Comparison of ENCODE assay signal across 8 cellular contexts in genomic region chr16:67666538-67667433, GRCh38. TPM values are rescaled to one million over a fixed set of nuclear protein-coding genes. Genes with fewer than 3 reads are reported as not detected.
A peak's percentile ranks its signal among the peaks of the same experiment; 100 is the strongest.
DNase-seq lines count a peak whose midpoint lies in the region; ATAC-seq, FAIRE-seq and TF ChIP-seq lines count a peak whose summit lies in the region.

Gene C16orf86, plus strand, starts transcription at chr16:67666814. Its CDS starts 157 bp downstream, at chr16:67666971.
Gene ENKD1, minus strand, starts transcription at chr16:67666750. Its CDS starts 308 bp downstream, at chr16:67666442.

- TF ChIP-seq CTCF in HL-60 (IDR thresholded peaks at IDR 0.05; ENCODE audit: insufficient read depth, low read length) (no peak), fibroblast of pulmonary artery (IDR thresholded peaks at IDR 0.05; ENCODE audit: low read length, missing control alignments) (no peak)

- peak within 1 kb of the TSS; percentile 73 for H3K27ac Mint-ChIP-seq in activated T-helper 17 cell treated with anti-CD3 and anti-CD28 coated beads, Interleukin-2, amount 50 U/mL, for 72 hours
- peak within 1 kb of the TSS in 1 of 2 donors; percentile 21 for H3K27ac Mint-ChIP-seq in natural killer cell treated with Interleukin-12 subunit alpha and Interleukin-12 subunit beta and Interleukin-15 and Interleukin-18, amount 100 ng/mL, for 72 hours

- peak; percentile 83 for ATAC-seq in activated T-helper 17 cell treated with anti-CD3 and anti-CD28 coated beads, Interleukin-2, amount 50 U/mL, for 72 hours (replicated peaks)
- ATAC-seq in natural killer cell treated with Interleukin-12 subunit alpha and Interleukin-12 subunit beta and Interleukin-15 and Interleukin-18, amount 100 ng/mL, for 72 hours = peak; percentile 85 to 90

- H3K27me3 ChIP-seq in HL-60 (ENCODE audit: insufficient read depth, poor library complexity, severe bottlenecking) = no peaks in the 10 kb centered on the region

- peak within 1 kb of the TSS; percentile 77 for H3K4me3 Mint-ChIP-seq in activated T-helper 17 cell treated with anti-CD3 and anti-CD28 coated beads, Interleukin-2, amount 50 U/mL, for 72 hours
- H3K4me3 Mint-ChIP-seq in natural killer cell treated with Interleukin-12 subunit alpha and Interleukin-12 subunit beta and Interleukin-15 and Interleukin-18, amount 100 ng/mL, for 72 hours = peak within 1 kb of the TSS; percentile 80

- H3K27ac ChIP-seq in HL-60 (replicated peaks) = peak within 1 kb of the TSS; percentile 97

- no peaks in the 10 kb centered on the region for H3K36me3 Mint-ChIP-seq in activated T-helper 17 cell treated with anti-CD3 and anti-CD28 coated beads, Interleukin-2, amount 50 U/mL, for 72 hours (ENCODE audit: low read depth)
- no peaks in the 10 kb centered on the region for H3K36me3 Mint-ChIP-seq in natural killer cell treated with Interleukin-12 subunit alpha and Interleukin-12 subunit beta and Interleukin-15 and Interleukin-18, amount 100 ng/mL, for 72 hours

- no peaks in the 10 kb centered on the region for H3K9me3 Mint-ChIP-seq in activated T-helper 17 cell treated with anti-CD3 and anti-CD28 coated beads, Interleukin-2, amount 50 U/mL, for 72 hours
- H3K9me3 Mint-ChIP-seq in natural killer cell treated with Interleukin-12 subunit alpha and Interleukin-12 subunit beta and Interleukin-15 and Interleukin-18, amount 100 ng/mL, for 72 hours = no peaks in the 10 kb centered on the region

- peak; percentile 56 to 68 for DNase-seq in AML-193 (lab: John Stamatoyannopoulos, UW)
- peak; percentile 93 for DNase-seq in GM19239 (ENCODE audit: insufficient read length, low spot score)
- DNase-seq in HL-60 (ENCODE audit: low read depth in 1 of 2, low spot score in 1 of 2) = peak; percentile 65 to 86
- peak; percentile 58 for DNase-seq in RCC 7860 (ENCODE audit: low spot score)
- peak; percentile 74 for DNase-seq in fibroblast of pulmonary artery (ENCODE audit: low read depth)
- peak; percentile 91 for DNase-seq in natural killer cell treated with Interleukin-12 subunit alpha and Interleukin-12 subunit beta and Interleukin-15 and Interleukin-18, amount 100 ng/mL, for 72 hours (ENCODE audit: low spot score)
- DNase-seq in stimulated activated naive CD4-positive, alpha-beta T cell treated with Interleukin-2 at 50 U/mL for 16 hours (lab: John Stamatoyannopoulos, UW) = peak; percentile 76

- H3K4me3 ChIP-seq in HL-60 (replicated peaks; ENCODE audit: insufficient read depth, low read length) (peak within 1 kb of the TSS; percentile 59), fibroblast of pulmonary artery (replicated peaks; ENCODE audit: low read depth, low read length) (peak within 1 kb of the TSS; percentile 63)

- no peaks in the 10 kb centered on the region for H3K27me3 Mint-ChIP-seq in activated T-helper 17 cell treated with anti-CD3 and anti-CD28 coated beads, Interleukin-2, amount 50 U/mL, for 72 hours
- no peaks in the 10 kb centered on the region for H3K27me3 Mint-ChIP-seq in natural killer cell treated with Interleukin-12 subunit alpha and Interleukin-12 subunit beta and Interleukin-15 and Interleukin-18, amount 100 ng/mL, for 72 hours

- FAIRE-seq in GM19239 (lab: Jason Lieb, UNC) = peak; percentile 70
- FAIRE-seq in RCC 7860 (lab: Jason Lieb, UNC) = no peak

- peaks cover 14% of the 10 kb centered on the region for H3K4me1 Mint-ChIP-seq in activated T-helper 17 cell treated with anti-CD3 and anti-CD28 coated beads, Interleukin-2, amount 50 U/mL, for 72 hours
- peaks cover 6 to 11% of the 10 kb centered on the region in 2 donors for H3K4me1 Mint-ChIP-seq in natural killer cell treated with Interleukin-12 subunit alpha and Interleukin-12 subunit beta and Interleukin-15 and Interleukin-18, amount 100 ng/mL, for 72 hours (ENCODE audit: low read depth in 2 of 2)

RNA-seq across cellular contexts. Expression of gene C16orf86, which starts in this region (rescaled TPM):
- total RNA-seq in activated T-helper 17 cell treated with anti-CD3 and anti-CD28 coated beads, Interleukin-2, amount 50 U/mL, for 72 hours = 1 to 10 TPM; 1.5 to 1.8 TPM
- 1 to 10 TPM; 1.6 to 1.9 TPM for total RNA-seq in natural killer cell treated with Interleukin-12 subunit alpha and Interleukin-12 subunit beta and Interleukin-15 and Interleukin-18, amount 100 ng/mL, for 72 hours

RNA-seq across cellular contexts. Expression of gene ENKD1, which starts in this region (rescaled TPM):
- total RNA-seq in activated T-helper 17 cell treated with anti-CD3 and anti-CD28 coated beads, Interleukin-2, amount 50 U/mL, for 72 hours = 1 to 10 TPM; 9.1 to 9.4 TPM
- total RNA-seq in natural killer cell treated with Interleukin-12 subunit alpha and Interleukin-12 subunit beta and Interleukin-15 and Interleukin-18, amount 100 ng/mL, for 72 hours = 10 to 100 TPM in 1 of 2 donors, 1 to 10 TPM in 1; 8.1 to 12.2 TPM

Comparison
In these comparisons a context has a peak if more than half of its experiments do, and no peak if none do; other contexts are left out.
1. Peak in every context shown above with its lines: DNase-seq, ATAC-seq, H3K4me3 ChIP-seq and H3K27ac ChIP-seq.